ENCODE assay signal across 23 cellular contexts in the genomic region with DNA sequence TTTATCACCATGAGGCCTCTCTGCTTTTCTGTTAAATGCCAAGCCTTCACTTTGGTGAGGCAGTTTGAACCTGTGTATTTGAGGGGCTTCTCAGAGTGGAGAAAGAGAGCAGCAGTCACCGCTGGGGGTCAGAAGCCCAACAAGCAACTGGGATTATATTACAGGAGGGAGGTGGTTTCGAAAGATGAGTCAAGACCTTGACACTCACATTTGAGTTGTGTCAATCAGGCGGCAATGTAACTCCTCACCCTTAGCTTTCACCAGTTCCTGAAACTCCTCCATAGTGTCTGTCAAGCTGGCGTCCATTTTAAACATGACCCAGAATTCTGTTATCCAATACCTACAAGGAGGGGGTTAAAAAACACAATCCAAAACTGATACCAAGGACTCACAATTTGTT. TPM values are rescaled to one million over a fixed set of nuclear protein-coding genes. Genes with fewer than 3 reads are reported as not detected.
DNase-seq lines count a peak whose midpoint lies in the region; ATAC-seq and TF ChIP-seq lines count a peak whose summit lies in the region.
"Had no signal": no experiment of that assay in that cellular context is flagged by ENCODE, and none has a peak within 500 bp of the region (broad histone marks: within the 10 kb centered on the region; RNA-seq: fewer than 3 reads in every experiment).

No MANE protein-coding gene starts in this region.

- H3K27me3 ChIP-seq in PC-9 (ENCODE audit: insufficient read depth, low read depth) = no peaks in the 10 kb centered on the region
- H3K27me3 ChIP-seq: BLaER1, upper lobe of left lung had no signal

- no peak for TF ChIP-seq CTCF in PC-9 (conservative IDR thresholded peaks at IDR 0.05)

- H3K9me2 ChIP-seq in PC-9 (ENCODE audit: insufficient read depth) = no peaks in the 10 kb centered on the region

- DNase-seq in activated T-cell treated with anti-CD3 and anti-CD28 coated beads, Interleukin-2, amount 50 U/mL, for 72 hours = no peak
- DNase-seq in activated T-cell treated with anti-CD3 and anti-CD28 coated beads, Interleukin-2, amount 50 U/mL, for 1 hour = no peak
- DNase-seq in T-cell (no peak), PC-9 (no peak), NCI-H446 (lab: John Stamatoyannopoulos, UW) (no peak)
- DNase-seq in central memory CD8-positive, alpha-beta T cell (ENCODE audit: low spot score in 2 of 2) = no peak
- DNase-seq in stimulated activated effector memory CD8-positive, alpha-beta T cell treated with anti-CD3 and anti-CD28 coated beads, Interleukin-12 subunit alpha, Interleukin-12 subunit beta, amount 100 ng/mL, for 72 hours (ENCODE audit: low spot score in 2 of 2) = no peak
- DNase-seq: activated effector memory CD4-positive, alpha-beta T cell treated with Interleukin-2 at 50 U/mL for 16 hours; H9; left ventricle myocardium inferior; MM.1S; NCI-H1436 treated with DMSO at 0.1 percent for 48 hours; NCI-H2171 treated with DMSO at 0.1 percent for 48 hours; NCI-H526; right cardiac atrium; T-helper 2 cell; upper lobe of left lung had no signal

- no peak overlapping the region for H3K4me3 Mint-ChIP-seq in activated T-cell treated with anti-CD3 and anti-CD28 coated beads, Interleukin-2, amount 50 U/mL, for 72 hours
- no peak overlapping the region for H3K4me3 Mint-ChIP-seq in T-cell
- H3K4me3 Mint-ChIP-seq in central memory CD8-positive, alpha-beta T cell = no peak overlapping the region
- H3K4me3 Mint-ChIP-seq in stimulated activated effector memory CD8-positive, alpha-beta T cell treated with anti-CD3 and anti-CD28 coated beads, Interleukin-12 subunit alpha, Interleukin-12 subunit beta, amount 100 ng/mL, for 72 hours = no peak overlapping the region
- H3K4me3 Mint-ChIP-seq: dendritic cell treated with granulocyte-macrophage colony-stimulating factor and Interleukin-4, amounts not matched to agents 40 ng/mL and 50 ng/mL, for 4 days; H9; mesothelial cell of epicardium had no signal

- peak overlapping the region; percentile 89 for H3K27ac Mint-ChIP-seq in activated T-cell treated with anti-CD3 and anti-CD28 coated beads, Interleukin-2, amount 50 U/mL, for 72 hours
- peak overlapping the region; percentile 70 to 87 for H3K27ac Mint-ChIP-seq in T-cell
- peak overlapping the region; percentile 80 for H3K27ac Mint-ChIP-seq in central memory CD8-positive, alpha-beta T cell (ENCODE audit: low read depth)
- peak overlapping the region; percentile 79 for H3K27ac Mint-ChIP-seq in stimulated activated effector memory CD8-positive, alpha-beta T cell treated with anti-CD3 and anti-CD28 coated beads, Interleukin-12 subunit alpha, Interleukin-12 subunit beta, amount 100 ng/mL, for 72 hours
- H3K27ac Mint-ChIP-seq: dendritic cell treated with granulocyte-macrophage colony-stimulating factor and Interleukin-4, amounts not matched to agents 40 ng/mL and 50 ng/mL, for 4 days; H9; mesothelial cell of epicardium had no signal

- H3K4me3 ChIP-seq in PC-9 = no peak overlapping the region
- H3K4me3 ChIP-seq: BLaER1, left ventricle myocardium inferior, upper lobe of left lung had no signal

- H3K36me3 Mint-ChIP-seq in activated T-cell treated with anti-CD3 and anti-CD28 coated beads, Interleukin-2, amount 50 U/mL, for 72 hours (ENCODE audit: insufficient read depth in 2 of 2) = peaks cover 28 to 52% of the 10 kb centered on the region in 2 donors
- H3K36me3 Mint-ChIP-seq in T-cell = peaks cover 58% of the 10 kb centered on the region
- peaks cover 75% of the 10 kb centered on the region for H3K36me3 Mint-ChIP-seq in central memory CD8-positive, alpha-beta T cell (ENCODE audit: insufficient read depth)
- H3K36me3 Mint-ChIP-seq in stimulated activated effector memory CD8-positive, alpha-beta T cell treated with anti-CD3 and anti-CD28 coated beads, Interleukin-12 subunit alpha, Interleukin-12 subunit beta, amount 100 ng/mL, for 72 hours = peaks cover 100% of the 10 kb centered on the region
- H3K36me3 Mint-ChIP-seq: mesothelial cell of epicardium had no signal

- H3K27ac ChIP-seq in PC-9 = no peak overlapping the region
- H3K27ac ChIP-seq: BLaER1, left ventricle myocardium inferior, parathyroid adenoma, upper lobe of left lung had no signal

- H3K9me3 ChIP-seq in PC-9 (ENCODE audit: insufficient read depth, low read depth) = no peaks in the 10 kb centered on the region
- H3K9me3 ChIP-seq: BLaER1, left ventricle myocardium inferior, upper lobe of left lung had no signal

- no peak overlapping the region for H3K4me2 ChIP-seq in PC-9
- H3K4me2 ChIP-seq: BLaER1 had no signal

- peak in 1 of 2 donors; percentile 23 for ATAC-seq in activated T-cell treated with anti-CD3 and anti-CD28 coated beads, Interleukin-2, amount 50 U/mL, for 72 hours (replicated peaks in 1 of 2)
- ATAC-seq in T-cell (replicated peaks in 1 of 4) (no peak), GM19035 (IDR thresholded peaks at IDR 0.05; ENCODE audit: unreplicated experiment) (no peak)
- ATAC-seq in central memory CD8-positive, alpha-beta T cell (replicated peaks; ENCODE audit: extremely low read depth, poor library complexity, severe bottlenecking) = no peak
- peak; percentile 42 for ATAC-seq in stimulated activated effector memory CD8-positive, alpha-beta T cell treated with anti-CD3 and anti-CD28 coated beads, Interleukin-12 subunit alpha, Interleukin-12 subunit beta, amount 100 ng/mL, for 72 hours
- ATAC-seq: right cardiac atrium had no signal

- no TSS peak for BruUV-seq in PC-9 (replicated peaks; lab: Mats Ljungman, UMichigan)

- intact Hi-C loops in PC-9 (cut with micrococcal nuclease; ENCODE audit: unreplicated experiment) = no loop called here

- H2AFZ ChIP-seq in PC-9 = no peak overlapping the region
- H2AFZ ChIP-seq: parathyroid adenoma had no signal

- H4K20me1 ChIP-seq in PC-9 (ENCODE audit: insufficient read depth) = no peaks in the 10 kb centered on the region
- H4K20me1 ChIP-seq: BLaER1 had no signal

- H3K4me1 Mint-ChIP-seq in activated T-cell treated with anti-CD3 and anti-CD28 coated beads, Interleukin-2, amount 50 U/mL, for 72 hours (ENCODE audit: low read depth) = peaks cover 51% of the 10 kb centered on the region
- H3K4me1 Mint-ChIP-seq in T-cell = peaks cover 44 to 50% (median 48%) of the 10 kb centered on the region in 3 donors
- H3K4me1 Mint-ChIP-seq in central memory CD8-positive, alpha-beta T cell = peaks cover 39% of the 10 kb centered on the region
- peaks cover 46% of the 10 kb centered on the region for H3K4me1 Mint-ChIP-seq in stimulated activated effector memory CD8-positive, alpha-beta T cell treated with anti-CD3 and anti-CD28 coated beads, Interleukin-12 subunit alpha, Interleukin-12 subunit beta, amount 100 ng/mL, for 72 hours
- H3K4me1 Mint-ChIP-seq: mesothelial cell of epicardium had no signal

- no peaks in the 10 kb centered on the region for H3K9me3 Mint-ChIP-seq in activated T-cell treated with anti-CD3 and anti-CD28 coated beads, Interleukin-2, amount 50 U/mL, for 72 hours
- H3K9me3 Mint-ChIP-seq in T-cell = no peaks in the 10 kb centered on the region
- H3K9me3 Mint-ChIP-seq in central memory CD8-positive, alpha-beta T cell = no peaks in the 10 kb centered on the region
- H3K9me3 Mint-ChIP-seq in stimulated activated effector memory CD8-positive, alpha-beta T cell treated with anti-CD3 and anti-CD28 coated beads, Interleukin-12 subunit alpha, Interleukin-12 subunit beta, amount 100 ng/mL, for 72 hours = no peaks in the 10 kb centered on the region
- H3K9me3 Mint-ChIP-seq: dendritic cell treated with granulocyte-macrophage colony-stimulating factor and Interleukin-4, amounts not matched to agents 40 ng/mL and 50 ng/mL, for 4 days; H9; mesothelial cell of epicardium had no signal

- H3K36me3 ChIP-seq in PC-9 (ENCODE audit: low read depth) = no peaks in the 10 kb centered on the region
- H3K36me3 ChIP-seq: left ventricle myocardium inferior, upper lobe of left lung had no signal

- POLR2A ChIA-PET in T-cell (lab: Charles Lee) = interaction anchor here (0.6 to 1.3 kb wide), 2 partner anchors 13 to 28 kb away, joined by 3 to 4 read pairs; no protein-coding TSS in a partner anchor
- POLR2A ChIA-PET in PC-9 (lab: Charles Lee; ENCODE audit: unreplicated experiment) = no interaction called here

- H3K27me3 Mint-ChIP-seq in activated T-cell treated with anti-CD3 and anti-CD28 coated beads, Interleukin-2, amount 50 U/mL, for 72 hours (ENCODE audit: low read depth) = no peaks in the 10 kb centered on the region
- H3K27me3 Mint-ChIP-seq in T-cell = no peaks in the 10 kb centered on the region
- no peaks in the 10 kb centered on the region for H3K27me3 Mint-ChIP-seq in central memory CD8-positive, alpha-beta T cell

- H3F3A ChIP-seq in PC-9 (ENCODE audit: insufficient read depth, low read depth) = no peaks in the 10 kb centered on the region

- CTCF ChIA-PET in T-cell (lab: Charles Lee) (interaction anchor here in 1 of 2 donors (2.3 kb wide), 1 partner anchor 182 kb away, joined by 6 read pairs; no protein-coding TSS in a partner anchor), PC-9 (lab: Charles Lee) (no interaction called here)

- H3K79me2 ChIP-seq in PC-9 (ENCODE audit: low read depth) = no peaks in the 10 kb centered on the region
- H3K79me2 ChIP-seq: parathyroid adenoma had no signal

- H3K4me1 ChIP-seq in PC-9 (replicated peaks; ENCODE audit: insufficient read depth) = no peaks in the 10 kb centered on the region
- H3K4me1 ChIP-seq: left ventricle myocardium inferior, upper lobe of left lung had no signal

RNA-seq across cellular contexts. Expression of a gene that starts 46.5 kb away (rescaled TPM):
- 100 to 1,000 TPM; 173 to 183 TPM for total RNA-seq in activated T-cell treated with anti-CD3 and anti-CD28 coated beads, Interleukin-2, amount 50 U/mL, for 72 hours
- total RNA-seq in T-cell = 100 to 1,000 TPM; 118 to 148 (median 131) TPM
- total RNA-seq in PC-9 (2021) = 0.39 and 1.5 TPM in 2 replicates
- total RNA-seq: G401 had no signal

Comparison
In these comparisons a context has a peak if more than half of its experiments do, and no peak if none do; other contexts are left out.
1. RNA of a gene that starts 46.5 kb away (total RNA-seq): 173 to 183 TPM in activated T-cell treated with anti-CD3 and anti-CD28 coated beads, Interleukin-2, amount 50 U/mL, for 72 hours and 118 to 148 TPM in T-cell; 0.39 to 1.5 TPM in PC-9; every median in the first group is over 10 times any median in the second.
2. Peak in every context shown above with its lines, with median percentiles within 50 percentile points of each other: H3K27ac Mint-ChIP-seq.